1 cellular context compared by ENCODE assay signal in the genomic region with DNA sequence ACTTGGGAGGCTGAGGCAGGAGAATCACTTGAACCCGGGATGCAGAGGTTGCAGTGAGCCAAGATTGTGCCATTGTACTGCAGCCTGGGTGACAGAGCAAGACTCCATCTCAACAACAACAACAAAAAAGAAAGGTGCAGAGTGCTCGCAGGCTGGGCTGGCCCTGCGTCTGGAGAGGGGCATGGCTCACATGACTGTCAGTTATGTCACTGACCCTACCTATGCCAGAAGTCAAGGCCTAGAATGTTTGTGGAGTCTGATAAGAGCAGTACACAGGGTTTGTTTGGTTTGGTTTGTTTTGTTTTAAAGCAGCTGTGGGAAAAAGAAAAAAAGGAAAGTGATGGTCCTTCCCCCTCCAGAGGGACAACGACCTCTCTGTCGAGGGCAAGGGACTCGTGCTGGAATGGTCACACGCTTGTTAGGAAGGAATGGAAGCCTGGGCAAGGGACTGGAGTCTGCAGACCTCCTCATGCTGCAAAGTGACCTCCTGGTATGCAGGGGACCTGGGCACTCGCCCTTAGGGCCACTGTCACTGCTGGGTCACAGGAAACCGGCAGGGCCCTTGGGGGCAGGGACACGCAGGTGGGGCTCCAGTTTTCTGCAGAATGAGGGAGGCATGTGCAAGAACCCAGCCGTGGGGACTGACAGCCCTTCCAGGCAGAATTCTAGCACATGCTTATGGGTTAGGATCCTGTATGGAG.
TF ChIP-seq lines count a peak whose summit lies in the region.

No MANE protein-coding gene starts in this region.

TF ChIP-seq in HepG2, 621 proteins besides CTCF, POLR2A, EP300 and RAD21 (continued from another document and continues in another):
- TF ChIP-seq, protein P1, sequence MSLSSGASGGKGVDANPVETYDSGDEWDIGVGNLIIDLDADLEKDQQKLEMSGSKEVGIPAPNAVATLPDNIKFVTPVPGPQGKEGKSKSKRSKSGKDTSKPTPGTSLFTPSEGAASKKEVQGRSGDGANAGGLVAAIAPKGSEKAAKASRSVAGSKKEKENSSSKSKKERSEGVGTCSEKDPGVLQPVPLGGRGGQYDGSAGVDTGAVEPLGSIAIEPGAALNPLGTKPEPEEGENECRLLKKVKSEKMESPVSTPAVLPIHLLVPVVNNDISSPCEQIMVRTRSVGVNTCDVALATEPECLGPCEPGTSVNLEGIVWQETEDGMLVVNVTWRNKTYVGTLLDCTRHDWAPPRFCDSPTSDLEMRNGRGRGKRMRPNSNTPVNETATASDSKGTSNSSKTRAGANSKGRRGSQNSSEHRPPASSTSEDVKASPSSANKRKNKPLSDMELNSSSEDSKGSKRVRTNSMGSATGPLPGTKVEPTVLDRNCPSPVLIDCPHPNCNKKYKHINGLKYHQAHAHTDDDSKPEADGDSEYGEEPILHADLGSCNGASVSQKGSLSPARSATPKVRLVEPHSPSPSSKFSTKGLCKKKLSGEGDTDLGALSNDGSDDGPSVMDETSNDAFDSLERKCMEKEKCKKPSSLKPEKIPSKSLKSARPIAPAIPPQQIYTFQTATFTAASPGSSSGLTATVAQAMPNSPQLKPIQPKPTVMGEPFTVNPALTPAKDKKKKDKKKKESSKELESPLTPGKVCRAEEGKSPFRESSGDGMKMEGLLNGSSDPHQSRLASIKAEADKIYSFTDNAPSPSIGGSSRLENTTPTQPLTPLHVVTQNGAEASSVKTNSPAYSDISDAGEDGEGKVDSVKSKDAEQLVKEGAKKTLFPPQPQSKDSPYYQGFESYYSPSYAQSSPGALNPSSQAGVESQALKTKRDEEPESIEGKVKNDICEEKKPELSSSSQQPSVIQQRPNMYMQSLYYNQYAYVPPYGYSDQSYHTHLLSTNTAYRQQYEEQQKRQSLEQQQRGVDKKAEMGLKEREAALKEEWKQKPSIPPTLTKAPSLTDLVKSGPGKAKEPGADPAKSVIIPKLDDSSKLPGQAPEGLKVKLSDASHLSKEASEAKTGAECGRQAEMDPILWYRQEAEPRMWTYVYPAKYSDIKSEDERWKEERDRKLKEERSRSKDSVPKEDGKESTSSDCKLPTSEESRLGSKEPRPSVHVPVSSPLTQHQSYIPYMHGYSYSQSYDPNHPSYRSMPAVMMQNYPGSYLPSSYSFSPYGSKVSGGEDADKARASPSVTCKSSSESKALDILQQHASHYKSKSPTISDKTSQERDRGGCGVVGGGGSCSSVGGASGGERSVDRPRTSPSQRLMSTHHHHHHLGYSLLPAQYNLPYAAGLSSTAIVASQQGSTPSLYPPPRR (CRISPR knock-in tag; IDR thresholded peaks at IDR 0.05; ENCODE audit: borderline replicate concordance), result peak; percentile 98
- TF ChIP-seq, protein P2, sequence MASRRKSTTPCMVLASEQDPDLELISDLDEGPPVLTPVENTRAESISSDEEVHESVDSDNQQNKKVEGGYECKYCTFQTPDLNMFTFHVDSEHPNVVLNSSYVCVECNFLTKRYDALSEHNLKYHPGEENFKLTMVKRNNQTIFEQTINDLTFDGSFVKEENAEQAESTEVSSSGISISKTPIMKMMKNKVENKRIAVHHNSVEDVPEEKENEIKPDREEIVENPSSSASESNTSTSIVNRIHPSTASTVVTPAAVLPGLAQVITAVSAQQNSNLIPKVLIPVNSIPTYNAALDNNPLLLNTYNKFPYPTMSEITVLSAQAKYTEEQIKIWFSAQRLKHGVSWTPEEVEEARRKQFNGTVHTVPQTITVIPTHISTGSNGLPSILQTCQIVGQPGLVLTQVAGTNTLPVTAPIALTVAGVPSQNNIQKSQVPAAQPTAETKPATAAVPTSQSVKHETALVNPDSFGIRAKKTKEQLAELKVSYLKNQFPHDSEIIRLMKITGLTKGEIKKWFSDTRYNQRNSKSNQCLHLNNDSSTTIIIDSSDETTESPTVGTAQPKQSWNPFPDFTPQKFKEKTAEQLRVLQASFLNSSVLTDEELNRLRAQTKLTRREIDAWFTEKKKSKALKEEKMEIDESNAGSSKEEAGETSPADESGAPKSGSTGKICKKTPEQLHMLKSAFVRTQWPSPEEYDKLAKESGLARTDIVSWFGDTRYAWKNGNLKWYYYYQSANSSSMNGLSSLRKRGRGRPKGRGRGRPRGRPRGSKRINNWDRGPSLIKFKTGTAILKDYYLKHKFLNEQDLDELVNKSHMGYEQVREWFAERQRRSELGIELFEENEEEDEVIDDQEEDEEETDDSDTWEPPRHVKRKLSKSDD (CRISPR knock-in tag; IDR thresholded peaks at IDR 0.05; ENCODE audit: low read depth), result peak; percentile 94
- TF ChIP-seq KLF13 (CRISPR knock-in tag; IDR thresholded peaks at IDR 0.05) (no peak), GATA4 (IDR thresholded peaks at IDR 0.05; ENCODE audit: borderline replicate concordance, low read depth) (peak; percentile 99), GABPA (IDR thresholded peaks at IDR 0.05; ENCODE audit: low read depth, low read length) (no peak), GABPA (CRISPR knock-in tag; IDR thresholded peaks at IDR 0.05; ENCODE audit: low read depth) (peak; percentile 46; the same call in 1 of the 2 replicates), CENPX (CRISPR knock-in tag; IDR thresholded peaks at IDR 0.05) (no peak), HMGA1 (CRISPR knock-in tag; conservative IDR thresholded peaks at IDR 0.05) (no peak), TERF1 (CRISPR knock-in tag; IDR thresholded peaks at IDR 0.05) (no peak; the same call in 1 of the 2 replicates), ZNF546 (CRISPR knock-in tag; conservative IDR thresholded peaks at IDR 0.05) (0 out of 2 replicates have a peak, but pooled peaks have one; percentile 29), SIN3B (IDR thresholded peaks at IDR 0.05; ENCODE audit: low read length) (0 out of 2 replicates have a peak, but pooled peaks have one; percentile 10), ZNF557 (CRISPR knock-in tag; IDR thresholded peaks at IDR 0.05) (no peak), ELF3 (CRISPR knock-in tag; IDR thresholded peaks at IDR 0.05) (peak; percentile 96), GATAD2A (CRISPR knock-in tag; IDR thresholded peaks at IDR 0.05) (peak; percentile 99), ZNF782 (CRISPR knock-in tag; IDR thresholded peaks at IDR 0.05; ENCODE audit: borderline replicate concordance) (no peak; the same call in 1 of the 2 replicates), ZMAT5 (CRISPR knock-in tag; IDR thresholded peaks at IDR 0.05; ENCODE audit: borderline replicate concordance, low read depth) (no peak), ZKSCAN5 (CRISPR knock-in tag; IDR thresholded peaks at IDR 0.05) (no peak), ATF3 (CRISPR knock-in tag; IDR thresholded peaks at IDR 0.05) (no peak; the same call in 1 of the 2 replicates), CBX1 (IDR thresholded peaks at IDR 0.05; ENCODE audit: low read depth) (no peak), PITX1 (CRISPR knock-in tag; IDR thresholded peaks at IDR 0.05) (peak; percentile 92), ZHX2 (IDR thresholded peaks at IDR 0.05; ENCODE audit: low read depth) (no peak; the same call in 1 of the 2 replicates), ZHX2 (CRISPR knock-in tag; IDR thresholded peaks at IDR 0.05; ENCODE audit: borderline replicate concordance) (no peak), TEF (CRISPR knock-in tag; IDR thresholded peaks at IDR 0.05) (peak; percentile 56; the same call in 1 of the 2 replicates), SP1 (IDR thresholded peaks at IDR 0.05) (no peak), SP1 (CRISPR knock-in tag; IDR thresholded peaks at IDR 0.05) (peak; percentile 41), IKZF1 (IDR thresholded peaks at IDR 0.05) (no peak), ZNF331 (CRISPR knock-in tag; IDR thresholded peaks at IDR 0.05) (peak; percentile 98)
- TF ChIP-seq, protein P3, sequence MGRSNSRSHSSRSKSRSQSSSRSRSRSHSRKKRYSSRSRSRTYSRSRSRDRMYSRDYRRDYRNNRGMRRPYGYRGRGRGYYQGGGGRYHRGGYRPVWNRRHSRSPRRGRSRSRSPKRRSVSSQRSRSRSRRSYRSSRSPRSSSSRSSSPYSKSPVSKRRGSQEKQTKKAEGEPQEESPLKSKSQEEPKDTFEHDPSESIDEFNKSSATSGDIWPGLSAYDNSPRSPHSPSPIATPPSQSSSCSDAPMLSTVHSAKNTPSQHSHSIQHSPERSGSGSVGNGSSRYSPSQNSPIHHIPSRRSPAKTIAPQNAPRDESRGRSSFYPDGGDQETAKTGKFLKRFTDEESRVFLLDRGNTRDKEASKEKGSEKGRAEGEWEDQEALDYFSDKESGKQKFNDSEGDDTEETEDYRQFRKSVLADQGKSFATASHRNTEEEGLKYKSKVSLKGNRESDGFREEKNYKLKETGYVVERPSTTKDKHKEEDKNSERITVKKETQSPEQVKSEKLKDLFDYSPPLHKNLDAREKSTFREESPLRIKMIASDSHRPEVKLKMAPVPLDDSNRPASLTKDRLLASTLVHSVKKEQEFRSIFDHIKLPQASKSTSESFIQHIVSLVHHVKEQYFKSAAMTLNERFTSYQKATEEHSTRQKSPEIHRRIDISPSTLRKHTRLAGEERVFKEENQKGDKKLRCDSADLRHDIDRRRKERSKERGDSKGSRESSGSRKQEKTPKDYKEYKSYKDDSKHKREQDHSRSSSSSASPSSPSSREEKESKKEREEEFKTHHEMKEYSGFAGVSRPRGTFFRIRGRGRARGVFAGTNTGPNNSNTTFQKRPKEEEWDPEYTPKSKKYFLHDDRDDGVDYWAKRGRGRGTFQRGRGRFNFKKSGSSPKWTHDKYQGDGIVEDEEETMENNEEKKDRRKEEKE (IDR thresholded peaks at IDR 0.05), result no peak
- TF ChIP-seq, protein P4, sequence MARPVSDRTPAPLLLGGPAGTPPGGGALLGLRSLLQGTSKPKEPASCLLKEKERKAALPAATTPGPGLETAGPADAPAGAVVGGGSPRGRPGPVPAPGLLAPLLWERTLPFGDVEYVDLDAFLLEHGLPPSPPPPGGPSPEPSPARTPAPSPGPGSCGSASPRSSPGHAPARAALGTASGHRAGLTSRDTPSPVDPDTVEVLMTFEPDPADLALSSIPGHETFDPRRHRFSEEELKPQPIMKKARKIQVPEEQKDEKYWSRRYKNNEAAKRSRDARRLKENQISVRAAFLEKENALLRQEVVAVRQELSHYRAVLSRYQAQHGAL (CRISPR knock-in tag; IDR thresholded peaks at IDR 0.05; ENCODE audit: not compliant biosample characterization), result peak; percentile 48
